ENCODE assay signal across 12 cellular contexts in the genomic region with DNA sequence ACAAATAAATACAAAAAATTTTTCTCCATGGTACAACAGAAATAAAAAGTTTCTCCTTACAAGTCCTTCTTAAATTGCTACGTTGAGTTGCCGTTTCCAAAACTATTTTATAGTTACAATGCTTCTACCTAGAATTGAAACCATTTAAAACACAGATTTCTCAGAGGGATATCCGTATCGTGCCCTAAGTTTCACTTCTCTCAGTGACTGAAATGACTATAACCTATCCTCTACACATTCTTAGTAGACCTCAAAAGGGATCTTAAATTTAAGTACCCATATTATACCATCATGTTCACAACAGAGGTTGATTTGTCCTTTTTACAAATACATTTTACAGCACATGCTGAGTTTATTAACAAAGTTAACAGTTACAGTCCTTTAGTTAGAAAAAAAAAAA. TPM values are rescaled to one million over a fixed set of nuclear protein-coding genes. Genes with fewer than 3 reads are reported as not detected.
A peak's percentile ranks its signal among the peaks of the same experiment; 100 is the strongest.
DNase-seq lines count a peak whose midpoint lies in the region; ATAC-seq and TF ChIP-seq lines count a peak whose summit lies in the region.
"Had no signal": no experiment of that assay in that cellular context is flagged by ENCODE, and none has a peak within 500 bp of the region (broad histone marks: within the 10 kb centered on the region; RNA-seq: fewer than 3 reads in every experiment).

No MANE protein-coding gene starts in this region.

- no peak overlapping the region for H3K27ac ChIP-seq in neural progenitor cell
- H3K27ac ChIP-seq: right atrium auricular region had no signal

- peaks cover 27% of the 10 kb centered on the region for H3K36me3 Mint-ChIP-seq in neural progenitor cell

- peak; percentile 53 for DNase-seq in GM12865 (ENCODE audit: low read depth)
- peak; percentile 14 for DNase-seq in GM19240 (ENCODE audit: insufficient read length, low spot score)
- no peak for DNase-seq in omental fat pad (ENCODE audit: low spot score)
- DNase-seq in GM03348 (ENCODE audit: low spot score) = no peak
- DNase-seq in neural progenitor cell (ENCODE audit: low spot score) = no peak
- DNase-seq in head of caudate nucleus = no peak
- DNase-seq: activated T-cell treated with anti-CD3 and anti-CD28 coated beads, Interleukin-2, amount 50 U/mL, for 4 hours; NCI-H226 had no signal

- no peaks in the 10 kb centered on the region for H3K79me2 ChIP-seq in neural progenitor cell (ENCODE audit: low read depth)

- H3K9me3 ChIP-seq in neural progenitor cell (ENCODE audit: low read depth) = no peaks in the 10 kb centered on the region
- H3K9me3 ChIP-seq: right atrium auricular region had no signal

- TF ChIP-seq CTCF in GM12865 (IDR thresholded peaks at IDR 0.05; ENCODE audit: insufficient read depth, low read depth, low read length, missing control alignments) (no peak), omental fat pad (IDR thresholded peaks at IDR 0.05) (no peak), neural progenitor cell (IDR thresholded peaks at IDR 0.05) (no peak)

- intact Hi-C loops in head of caudate nucleus (cut with DNase I) = no loop called here

- no peak overlapping the region for H3K27ac Mint-ChIP-seq in neural progenitor cell

- no peak overlapping the region for H3K9ac ChIP-seq in neural progenitor cell

- no peak overlapping the region for H2AFZ ChIP-seq in neural progenitor cell (replicated peaks)

- H3K9me3 Mint-ChIP-seq in neural progenitor cell = no peaks in the 10 kb centered on the region
- H3K9me3 Mint-ChIP-seq: activated T-cell treated with anti-CD3 and anti-CD28 coated beads, Interleukin-2, amount 50 U/mL, for 4 hours had no signal

- H3K4me3 Mint-ChIP-seq in neural progenitor cell = no peak overlapping the region
- H3K4me3 Mint-ChIP-seq: activated T-cell treated with anti-CD3 and anti-CD28 coated beads, Interleukin-2, amount 50 U/mL, for 4 hours had no signal

- no peaks in the 10 kb centered on the region for H4K20me1 ChIP-seq in neural progenitor cell (ENCODE audit: low read depth)

- H3K27me3 Mint-ChIP-seq in neural progenitor cell (ENCODE audit: insufficient read depth, low read depth) = no peaks in the 10 kb centered on the region

- ATAC-seq in HG02759 (IDR thresholded peaks at IDR 0.05; ENCODE audit: unreplicated experiment) (peak; percentile 87), HG03469 (IDR thresholded peaks at IDR 0.05; ENCODE audit: unreplicated experiment) (peak; percentile 96), omental fat pad (ENCODE audit: low FRiP score) (no peak)
- ATAC-seq: activated T-cell treated with anti-CD3 and anti-CD28 coated beads, Interleukin-2, amount 50 U/mL, for 4 hours had no signal

- no peaks in the 10 kb centered on the region for H3K4me1 ChIP-seq in neural progenitor cell
- H3K4me1 ChIP-seq: right atrium auricular region had no signal

- no peaks in the 10 kb centered on the region for H3K36me3 ChIP-seq in neural progenitor cell

- H3K4me3 ChIP-seq in GM12865 (ENCODE audit: low read depth, low read length) (no peak overlapping the region), neural progenitor cell (no peak overlapping the region)
- H3K4me3 ChIP-seq: right atrium auricular region had no signal

- no peaks in the 10 kb centered on the region for H3K4me1 Mint-ChIP-seq in neural progenitor cell

- no peak overlapping the region for H3K4me2 ChIP-seq in neural progenitor cell

- H3K27me3 ChIP-seq in neural progenitor cell = no peaks in the 10 kb centered on the region
- H3K27me3 ChIP-seq: right atrium auricular region had no signal

- no peaks in the 10 kb centered on the region for H3F3A ChIP-seq in neural progenitor cell (ENCODE audit: low read depth)

RNA-seq across cellular contexts. Expression of a gene that starts 44.1 kb away (rescaled TPM):
- total RNA-seq in omental fat pad (10 to 100 TPM in 3 of 4 donors, 1 to 10 TPM in 1; 8.5 to 20.2 (median 11.5) TPM), neural progenitor cell (ENCODE audit: low replicate concordance) (14.2 and 15.1 TPM in 2 replicates)

RNA-seq across cellular contexts. Expression of a gene that starts 51.7 kb away (rescaled TPM):
- total RNA-seq in omental fat pad (not detected), neural progenitor cell (ENCODE audit: low replicate concordance) (not detected in 2 replicates)
- total RNA-seq: activated T-cell treated with anti-CD3 and anti-CD28 coated beads, Interleukin-2, amount 50 U/mL, for 4 hours; lung microvascular endothelial cell; right atrium auricular region had no signal

RNA-seq across cellular contexts. Expression of a gene that starts 57.8 kb away (rescaled TPM):
- total RNA-seq in omental fat pad = 10 to 100 TPM in 2 of 4 donors, 1 to 10 TPM in 2; 9.6 to 12.6 (median 10.3) TPM
- 30.6 and 35.7 TPM in 2 replicates for total RNA-seq in neural progenitor cell (ENCODE audit: low replicate concordance)

Comparison
In these comparisons a context has a peak if more than half of its experiments do, and no peak if none do; other contexts are left out.
1. DNase-seq: peak in GM12865 (single experiment) and GM19240 (single experiment); none in omental fat pad (single experiment), GM03348 (single experiment), neural progenitor cell (single experiment) and head of caudate nucleus (0 of 42).